In genomic region chr22:50203288-50203687, GRCh38 we compare ENCODE assay signal across 17 cellular contexts. TPM values are rescaled to one million over a fixed set of nuclear protein-coding genes. Genes with fewer than 3 reads are reported as not detected.
DNase-seq lines count a peak whose midpoint lies in the region; FAIRE-seq and TF ChIP-seq lines count a peak whose summit lies in the region.
"Had no signal": no experiment of that assay in that cellular context is flagged by ENCODE, and none has a peak within 500 bp of the region (broad histone marks: within the 10 kb centered on the region; RNA-seq: fewer than 3 reads in every experiment).

No MANE protein-coding gene starts in this region.

- no peaks in the 10 kb centered on the region for H3K27me3 ChIP-seq in BLaER1
- H3K27me3 ChIP-seq in right atrium auricular region = no peaks in the 10 kb centered on the region
- H3K27me3 ChIP-seq in ascending aorta = no peaks in the 10 kb centered on the region

- DNase-seq in GM12891 (ENCODE audit: insufficient read length, low spot score) (no peak), glutamatergic neuron (no peak), NAMALWA (ENCODE audit: low spot score) (no peak), right atrium auricular region (ENCODE audit: low spot score) (no peak), ascending aorta (ENCODE audit: low spot score in 2 of 2) (no peak)
- DNase-seq: DMS79, KBM-7, MV-4-11, NCI-H1417, NCI-H187 treated with DMSO at 0.1 percent for 48 hours, NCI-H345, NCI-H524 treated with DMSO at 0.1 percent for 48 hours, RPMI8226, SHP77 treated with DMSO at 0.1 percent for 48 hours, SK-N-SH had no signal

- TF ChIP-seq POLR2A in GM12891 (IDR thresholded peaks at IDR 0.05; ENCODE audit: low read depth, low read length) = no peak

- peak; percentile 26 for FAIRE-seq in GM12891 (lab: Jason Lieb, UNC)
- FAIRE-seq: A204.1 had no signal

- H4K20me1 ChIP-seq in BLaER1 = peaks cover 86% of the 10 kb centered on the region

- H3K9me3 ChIP-seq in BLaER1 (no peaks in the 10 kb centered on the region), right atrium auricular region (no peaks in the 10 kb centered on the region), ascending aorta (no peaks in the 10 kb centered on the region)
- H3K9me3 ChIP-seq: SK-N-SH had no signal

- H3K27ac Mint-ChIP-seq in glutamatergic neuron (ENCODE audit: unreplicated experiment) = no peak overlapping the region

- H3K36me3 ChIP-seq in BLaER1 (peaks cover 53% of the 10 kb centered on the region), right atrium auricular region (peaks cover 17% of the 10 kb centered on the region), ascending aorta (peaks cover 22 to 23% of the 10 kb centered on the region in 2 donors)

- peaks cover 19% of the 10 kb centered on the region for H3K9me3 Mint-ChIP-seq in glutamatergic neuron (ENCODE audit: unreplicated experiment)

- H3K27me3 Mint-ChIP-seq in glutamatergic neuron (ENCODE audit: unreplicated experiment) = peaks cover 8% of the 10 kb centered on the region

- intact Hi-C loops in ascending aorta (cut with DNase I) = loop anchor here (5.0 kb wide), 4 partner anchors 39 to 351 kb away; partner anchors contain the start of genes LMF2, NCAPH2 and ZBED4

- H3K27ac ChIP-seq in BLaER1 = no peak overlapping the region
- no peak overlapping the region for H3K27ac ChIP-seq in right atrium auricular region
- H3K27ac ChIP-seq in ascending aorta = no peak overlapping the region

- peaks cover 10% of the 10 kb centered on the region for H3K36me3 Mint-ChIP-seq in glutamatergic neuron (ENCODE audit: unreplicated experiment)

- TF ChIP-seq CTCF in glutamatergic neuron (IDR thresholded peaks at IDR 0.05; ENCODE audit: partially characterized antibody, unreplicated experiment) (no peak), right atrium auricular region (IDR thresholded peaks at IDR 0.05) (no peak), ascending aorta (IDR thresholded peaks at IDR 0.05) (no peak)

- peak overlapping the region; percentile 89; the same call in 1 of the 2 replicates for H3K4me2 ChIP-seq in BLaER1
- H3K4me2 ChIP-seq: SK-N-SH had no signal

- H3K9ac ChIP-seq in BLaER1 = no peak overlapping the region
- H3K9ac ChIP-seq: SK-N-SH had no signal

- H3K4me1 ChIP-seq in BLaER1 (peaks cover 85% of the 10 kb centered on the region), right atrium auricular region (peaks cover 0 to 42% of the 10 kb centered on the region in 2 donors), ascending aorta (peaks cover 13 to 14% of the 10 kb centered on the region in 2 donors)

- peak overlapping the region; percentile 7 for H3K4me3 Mint-ChIP-seq in glutamatergic neuron (ENCODE audit: unreplicated experiment)

- peaks cover 13% of the 10 kb centered on the region for H3K4me1 Mint-ChIP-seq in glutamatergic neuron (ENCODE audit: low read depth, unreplicated experiment)

- no peak overlapping the region for H3K4me3 ChIP-seq in BLaER1
- H3K4me3 ChIP-seq in right atrium auricular region = no peak overlapping the region
- H3K4me3 ChIP-seq in ascending aorta = no peak overlapping the region

TF ChIP-seq in GM12891, 5 proteins besides CTCF, POLR2A, EP300 and RAD21:
- TF ChIP-seq SPI1 (IDR thresholded peaks at IDR 0.05; ENCODE audit: low read depth, low read length) (no peak), POU2F2 (IDR thresholded peaks at IDR 0.05; ENCODE audit: low read depth, low read length) (no peak), POLR2AphosphoS5 (IDR thresholded peaks at IDR 0.05; ENCODE audit: low read depth, low read length) (no peak), TAF1 (IDR thresholded peaks at IDR 0.05; ENCODE audit: low read depth, low read length) (no peak), PAX5 (IDR thresholded peaks at IDR 0.05; ENCODE audit: insufficient read depth, low read length, severe bottlenecking) (no peak)

RNA-seq across cellular contexts. Expression of gene SELENOO, which starts 2.5 kb away (rescaled TPM):
- polyA plus RNA-seq in GM12891 (2012; ENCODE audit: low read depth, missing spikeins) = 10.4 TPM
- total RNA-seq in glutamatergic neuron (ENCODE audit: unreplicated experiment) (23.9 TPM), right atrium auricular region (10 to 100 TPM; 18.0 to 20.0 TPM), ascending aorta (41.7 TPM)

RNA-seq across cellular contexts. Expression of gene TRABD, which starts 17.6 kb away (rescaled TPM):
- polyA plus RNA-seq in GM12891 (2012; ENCODE audit: low read depth, missing spikeins) = 53.0 TPM
- total RNA-seq in glutamatergic neuron (ENCODE audit: unreplicated experiment) = 31.3 TPM
- 10 to 100 TPM; 12.3 to 20.0 TPM for total RNA-seq in right atrium auricular region
- 91.4 TPM for total RNA-seq in ascending aorta

RNA-seq across cellular contexts. Expression of gene PANX2, which starts 32.8 kb away (rescaled TPM):
- 0.67 TPM for polyA plus RNA-seq in GM12891 (2012; ENCODE audit: low read depth, missing spikeins)
- total RNA-seq in glutamatergic neuron (ENCODE audit: unreplicated experiment) (1.8 TPM), right atrium auricular region (1 to 10 TPM in 1 of 2 donors, under 1 TPM in 1; 0.67 to 1.7 TPM), ascending aorta (0.32 TPM)

RNA-seq across cellular contexts. Expression of gene TUBGCP6, which starts 41.5 kb away (rescaled TPM):
- 25.2 TPM for polyA plus RNA-seq in GM12891 (2012; ENCODE audit: low read depth, missing spikeins)
- total RNA-seq in glutamatergic neuron (ENCODE audit: unreplicated experiment) = 51.0 TPM
- 10 to 100 TPM; 19.5 to 22.1 TPM for total RNA-seq in right atrium auricular region
- 58.1 TPM for total RNA-seq in ascending aorta

RNA-seq across cellular contexts. Expression of gene HDAC10, which starts 47.8 kb away (rescaled TPM):
- polyA plus RNA-seq in GM12891 (2012; ENCODE audit: low read depth, missing spikeins) = 32.6 TPM
- total RNA-seq in glutamatergic neuron (ENCODE audit: unreplicated experiment) (88.2 TPM), right atrium auricular region (1 to 10 TPM; 6.7 to 9.1 TPM), ascending aorta (73.2 TPM)
